Comparison of ENCODE assay signal across 16 cellular contexts in genomic region chr13:29865934-29866333, GRCh38. TPM values are rescaled to one million over a fixed set of nuclear protein-coding genes. Genes with fewer than 3 reads are reported as not detected.
DNase-seq lines count a peak whose midpoint lies in the region; ATAC-seq and TF ChIP-seq lines count a peak whose summit lies in the region.
"Had no signal": no experiment of that assay in that cellular context is flagged by ENCODE, and none has a peak within 500 bp of the region (broad histone marks: within the 10 kb centered on the region; RNA-seq: fewer than 3 reads in every experiment).

No MANE protein-coding gene starts in this region.

- TF ChIP-seq CTCF in GM10248 (IDR thresholded peaks at IDR 0.05; ENCODE audit: control extremely low read depth, extremely low read depth, low read depth, missing control alignments): peak; percentile 0
- no peak for TF ChIP-seq CTCF in transverse colon (IDR thresholded peaks at IDR 0.05)

- no peak for TF ChIP-seq RAD21 in Ishikawa (IDR thresholded peaks at IDR 0.05; ENCODE audit: low read depth)

- no peak for DNase-seq in GM10248 (ENCODE audit: extremely low spot score)
- peak; percentile 34 to 41 for DNase-seq in left colon
- DNase-seq in transverse colon: peak; percentile 37
- no peak for DNase-seq in activated T-helper 2 cell treated with anti-CD3 and anti-CD28 coated beads, Interferon-gamma antibody, Interleukin-2, Interleukin-4, amounts not matched to agents 10 μg/mL and 5 μg/mL and 100 μg/mL, durations not matched to agents 14 hours and 24 hours and 36 hours (ENCODE audit: low spot score)
- no peak for DNase-seq in NAMALWA (ENCODE audit: low spot score)
- DNase-seq in globus pallidus (ENCODE audit: low spot score): no peak
- DNase-seq: 8988T; CD4-positive, alpha-beta memory T cell; DMS153; DMS79; GF-D8 had no signal

- TF ChIP-seq EP300 in Ishikawa (IDR thresholded peaks at IDR 0.05; ENCODE audit: borderline replicate concordance) (no peak), transverse colon (IDR thresholded peaks at IDR 0.05; ENCODE audit: low read depth) (no peak)

- no peaks in the 10 kb centered on the region for H3K36me3 ChIP-seq in transverse colon
- H3K36me3 ChIP-seq: BLaER1, HAP-1 had no signal

- ATAC-seq in left colon: peak; percentile 97
- ATAC-seq: GM12878 had no signal

- intact Hi-C loops in left colon (cut with DNase I, micrococcal nuclease): no loop called here
- intact Hi-C loops in transverse colon (cut with DNase I; ENCODE audit: low total_unique reads): no loop called here
- intact Hi-C loops in activated T-helper 2 cell treated with anti-CD3 and anti-CD28 coated beads, Interferon-gamma antibody, Interleukin-2, Interleukin-4, amounts not matched to agents 10 μg/mL and 5 μg/mL and 100 μg/mL, durations not matched to agents 14 hours and 24 hours and 36 hours (cut with micrococcal nuclease): no loop called here

- no peak for TF ChIP-seq POLR2A in transverse colon (IDR thresholded peaks at IDR 0.05)

- no peaks in the 10 kb centered on the region for H3K9me3 Mint-ChIP-seq in activated T-helper 2 cell treated with anti-CD3 and anti-CD28 coated beads, Interferon-gamma antibody, Interleukin-2, Interleukin-4, amounts not matched to agents 10 μg/mL and 5 μg/mL and 100 μg/mL, durations not matched to agents 14 hours and 24 hours and 36 hours
- H3K9me3 Mint-ChIP-seq: CD4-positive, alpha-beta memory T cell had no signal

- no peak overlapping the region for H3K27ac Mint-ChIP-seq in activated T-helper 2 cell treated with anti-CD3 and anti-CD28 coated beads, Interferon-gamma antibody, Interleukin-2, Interleukin-4, amounts not matched to agents 10 μg/mL and 5 μg/mL and 100 μg/mL, durations not matched to agents 14 hours and 24 hours and 36 hours
- H3K27ac Mint-ChIP-seq: CD4-positive, alpha-beta memory T cell had no signal

- H3K36me3 Mint-ChIP-seq in activated T-helper 2 cell treated with anti-CD3 and anti-CD28 coated beads, Interferon-gamma antibody, Interleukin-2, Interleukin-4, amounts not matched to agents 10 μg/mL and 5 μg/mL and 100 μg/mL, durations not matched to agents 14 hours and 24 hours and 36 hours (ENCODE audit: low read depth): no peaks in the 10 kb centered on the region
- H3K36me3 Mint-ChIP-seq: CD14-positive monocyte; CD4-positive, alpha-beta memory T cell had no signal

- no peaks in the 10 kb centered on the region for H3K27me3 ChIP-seq in transverse colon
- H3K27me3 ChIP-seq: BLaER1 had no signal

- no peak overlapping the region for H3K4me3 ChIP-seq in transverse colon
- H3K4me3 ChIP-seq: BLaER1, GM12878, HAP-1 had no signal

- H3K27ac ChIP-seq in transverse colon: no peak overlapping the region
- H3K27ac ChIP-seq: BLaER1 had no signal

- H3K9me3 ChIP-seq in transverse colon: no peaks in the 10 kb centered on the region
- H3K9me3 ChIP-seq: BLaER1, HAP-1 had no signal

- CTCF ChIA-PET in GM10248 (lab: Yijun Ruan, JAX): interaction anchor here (1.0 to 2.6 kb wide), 4 partner anchors 15 to 266 kb away, joined by 3 to 12 read pairs (median 4); partner anchors contain the start of gene UBL3

- H3K4me1 Mint-ChIP-seq in activated T-helper 2 cell treated with anti-CD3 and anti-CD28 coated beads, Interferon-gamma antibody, Interleukin-2, Interleukin-4, amounts not matched to agents 10 μg/mL and 5 μg/mL and 100 μg/mL, durations not matched to agents 14 hours and 24 hours and 36 hours (ENCODE audit: low read depth): no peaks in the 10 kb centered on the region
- H3K4me1 Mint-ChIP-seq: CD14-positive monocyte; CD4-positive, alpha-beta memory T cell had no signal

- 46 to 54% methylated on average over 3 to 6 of the region's 6 CpGs for WGBS in transverse colon (ENCODE audit: low coverage in 1 of 2), 2 donors

- in situ Hi-C loops in transverse colon (cut with MboI; ENCODE audit: low pct_ligation_motif_present in 1 of 4, low pct_unique_long_range_greater_than_20kb in 1 of 4, low sequenced_read_pairs in 3 of 4): no loop called here

- POLR2A ChIA-PET in GM10248 (lab: Yijun Ruan, JAX): no interaction called here

- H3K4me1 ChIP-seq in transverse colon: peaks cover 0 to 3% (median 0%) of the 10 kb centered on the region in 4 donors
- H3K4me1 ChIP-seq: HAP-1 had no signal

- peaks cover 21% of the 10 kb centered on the region for H3K27me3 Mint-ChIP-seq in activated T-helper 2 cell treated with anti-CD3 and anti-CD28 coated beads, Interferon-gamma antibody, Interleukin-2, Interleukin-4, amounts not matched to agents 10 μg/mL and 5 μg/mL and 100 μg/mL, durations not matched to agents 14 hours and 24 hours and 36 hours (ENCODE audit: low read depth)

- H3K4me3 Mint-ChIP-seq in activated T-helper 2 cell treated with anti-CD3 and anti-CD28 coated beads, Interferon-gamma antibody, Interleukin-2, Interleukin-4, amounts not matched to agents 10 μg/mL and 5 μg/mL and 100 μg/mL, durations not matched to agents 14 hours and 24 hours and 36 hours (ENCODE audit: low read depth): no peak overlapping the region
- H3K4me3 Mint-ChIP-seq: CD14-positive monocyte; CD4-positive, alpha-beta memory T cell had no signal

TF ChIP-seq in Ishikawa, 13 proteins besides CTCF, POLR2A, EP300 and RAD21:
- TF ChIP-seq YY1 (IDR thresholded peaks at IDR 0.05; ENCODE audit: low read depth) (no peak), NFIC (IDR thresholded peaks at IDR 0.05) (no peak), CEBPB (IDR thresholded peaks at IDR 0.05) (no peak), MAX (IDR thresholded peaks at IDR 0.05) (no peak), CREB1 (IDR thresholded peaks at IDR 0.05; ENCODE audit: low read depth) (no peak)
- TF ChIP-seq, protein P1, sequence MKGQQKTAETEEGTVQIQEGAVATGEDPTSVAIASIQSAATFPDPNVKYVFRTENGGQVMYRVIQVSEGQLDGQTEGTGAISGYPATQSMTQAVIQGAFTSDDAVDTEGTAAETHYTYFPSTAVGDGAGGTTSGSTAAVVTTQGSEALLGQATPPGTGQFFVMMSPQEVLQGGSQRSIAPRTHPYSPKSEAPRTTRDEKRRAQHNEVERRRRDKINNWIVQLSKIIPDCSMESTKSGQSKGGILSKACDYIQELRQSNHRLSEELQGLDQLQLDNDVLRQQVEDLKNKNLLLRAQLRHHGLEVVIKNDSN (IDR thresholded peaks at IDR 0.05): 0 out of 2 replicates have a peak, but pooled peaks have one; percentile 23

RNA-seq across cellular contexts. Expression of gene UBL3, which starts 15.5 kb away (rescaled TPM):
- total RNA-seq in left colon: 10 to 100 TPM; 46.8 to 60.7 TPM
- 10 to 100 TPM in 3 of 4 donors, 1 to 10 TPM in 1; 8.8 to 77.1 (median 60.0) TPM for total RNA-seq in transverse colon
- total RNA-seq in activated T-helper 2 cell treated with anti-CD3 and anti-CD28 coated beads, Interferon-gamma antibody, Interleukin-2, Interleukin-4, amounts not matched to agents 10 μg/mL and 5 μg/mL and 100 μg/mL, durations not matched to agents 14 hours and 24 hours and 36 hours: 7.9 and 8.5 TPM in 2 replicates

Comparison
In these comparisons a context has a peak if more than half of its experiments do, and no peak if none do; other contexts are left out.
1. DNase-seq: peak in left colon (2 of 2) and transverse colon (single experiment); none in GM10248 (single experiment), activated T-helper 2 cell treated with anti-CD3 and anti-CD28 coated beads, Interferon-gamma antibody, Interleukin-2, Interleukin-4, amounts not matched to agents 10 μg/mL and 5 μg/mL and 100 μg/mL, durations not matched to agents 14 hours and 24 hours and 36 hours (single experiment), NAMALWA (single experiment) and globus pallidus (single experiment).